ENCODE assay signal across 23 cellular contexts in the genomic region with DNA sequence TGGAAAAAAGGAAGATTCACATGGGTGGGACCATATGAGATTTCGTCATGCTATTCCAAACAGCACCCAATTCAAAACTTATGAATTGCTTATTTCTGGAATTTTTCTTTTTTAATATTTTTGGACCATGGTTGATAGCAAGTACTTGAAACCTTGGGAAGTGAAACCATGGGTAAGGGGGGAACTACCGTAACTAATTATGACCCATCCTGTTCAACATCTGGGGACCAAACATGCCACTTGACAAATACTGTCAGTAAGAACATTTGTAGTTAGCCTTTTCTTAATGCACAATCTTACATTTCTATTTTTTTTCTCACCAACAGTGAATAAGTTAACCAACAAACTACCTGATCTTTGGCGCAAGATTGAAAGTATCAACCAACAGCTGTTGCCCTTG.
DNase-seq lines count a peak whose midpoint lies in the region; ATAC-seq lines count a peak whose summit lies in the region.
"Had no signal": no experiment of that assay in that cellular context is flagged by ENCODE, and none has a peak within 500 bp of the region (broad histone marks: within the 10 kb centered on the region; RNA-seq: fewer than 3 reads in every experiment).

No MANE protein-coding gene starts in this region.

- ATAC-seq in GM18511 (IDR thresholded peaks at IDR 0.05; ENCODE audit: unreplicated experiment) (peak; percentile 72), GM19463 (IDR thresholded peaks at IDR 0.05; ENCODE audit: unreplicated experiment) (peak; percentile 85), HG03354 (IDR thresholded peaks at IDR 0.05; ENCODE audit: poor library complexity, severe bottlenecking, unreplicated experiment) (peak; percentile 72)
- ATAC-seq: A549; CD8-positive, alpha-beta T cell; K562; Panc1 had no signal

- no peak for DNase-seq in activated effector memory CD4-positive, alpha-beta T cell treated with Interleukin-2 at 50 U/mL for 16 hours
- DNase-seq in NCI-H2171 treated with DMSO at 0.1 percent for 48 hours (lab: John Stamatoyannopoulos, UW) (no peak), NK-92 (lab: John Stamatoyannopoulos, UW; ENCODE audit: unreplicated experiment) (no peak)
- DNase-seq in activated CD4-positive, alpha-beta T cell treated with anti-CD3 and anti-CD28 coated beads, Interleukin-2, amount 50 U/mL, for 48 hours = no peak
- DNase-seq: Caco-2; CD8-positive, alpha-beta T cell; HCEC 1CT; Kasumi-1; MV-4-11; NCI-H1105; NCI-H1436 treated with DMSO at 0.1 percent for 48 hours; NCI-H1930; NCI-H2107; NCI-H446; NCI-H524 treated with DMSO at 0.1 percent for 48 hours; NCI-H82; SHP77 had no signal
